Comparison of ENCODE assay signal across 8 cellular contexts in the genomic region with DNA sequence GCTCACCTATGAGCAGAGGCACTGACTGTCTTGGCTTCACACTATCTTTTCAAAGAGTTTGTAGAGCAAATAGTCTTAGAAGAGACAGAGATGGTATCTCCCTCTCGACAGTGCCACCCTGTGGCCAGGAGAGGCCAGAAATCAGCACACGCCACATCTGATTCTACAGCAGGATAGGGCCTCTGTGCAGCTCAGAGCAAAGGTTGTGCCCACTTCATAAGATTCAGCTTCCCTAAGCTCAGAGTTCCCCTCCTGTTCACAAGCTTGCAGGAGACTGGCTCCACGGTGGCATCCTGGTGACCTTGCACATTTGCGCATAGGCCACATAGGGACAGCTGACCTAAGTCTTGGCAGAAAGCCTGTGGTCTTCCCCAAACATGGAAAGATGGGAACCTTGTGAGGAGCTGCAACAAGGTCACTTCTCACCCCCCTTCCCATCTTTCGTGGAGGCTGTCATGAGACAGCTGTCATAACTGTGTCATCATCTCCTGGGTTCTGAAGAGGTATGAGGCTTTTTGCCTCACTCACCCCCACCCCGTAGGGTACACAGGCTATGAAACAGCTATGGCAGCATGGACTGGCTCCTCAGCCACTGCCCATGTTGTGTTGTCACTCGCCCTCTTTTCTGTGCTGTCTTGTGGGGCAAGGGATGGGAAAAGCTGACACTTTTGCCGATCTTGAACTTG. TPM values are rescaled to one million over a fixed set of nuclear protein-coding genes. Genes with fewer than 3 reads are reported as not detected.
A peak's percentile ranks its signal among the peaks of the same experiment; 100 is the strongest.
DNase-seq lines count a peak whose midpoint lies in the region; ATAC-seq and TF ChIP-seq lines count a peak whose summit lies in the region.

No MANE protein-coding gene starts in this region.

- H3K4me3 ChIP-seq in choroid plexus epithelial cell (ENCODE audit: low read depth, low read length): no peak overlapping the region
- H3K4me3 ChIP-seq in lower leg skin (ENCODE audit: low read depth, poor library complexity, severe bottlenecking): no peak overlapping the region

- intact Hi-C loops in lower leg skin (cut with DNase I; ENCODE audit: low total_unique reads): loop anchor here (10.0 kb wide), 1 partner anchor 117 kb away; no protein-coding TSS in a partner anchor

- WGBS in lower leg skin, 2 donors: 34 to 35% methylated on average over 8 of the region's 8 CpGs

- TF ChIP-seq CTCF in choroid plexus epithelial cell (conservative IDR thresholded peaks at IDR 0.05; ENCODE audit: low read depth, low read length) (peak; percentile 88), lower leg skin (IDR thresholded peaks at IDR 0.05) (no peak)

- peak; percentile 58 for ATAC-seq in GM18858 (IDR thresholded peaks at IDR 0.05; ENCODE audit: unreplicated experiment)

- DNase-seq in AG08395 (ENCODE audit: low spot score) (peak; percentile 67), NCI-H187 treated with DMSO at 0.1 percent for 48 hours (lab: John Stamatoyannopoulos, UW) (peak; percentile 63), choroid plexus epithelial cell (ENCODE audit: low read depth) (peak; percentile 79), lower leg skin (ENCODE audit: low spot score in 2 of 2) (peak; percentile 54 to 89), NCI-H2107 treated with DMSO at 0.1 percent for 48 hours (lab: John Stamatoyannopoulos, UW; ENCODE audit: unreplicated experiment) (no peak)
- DNase-seq in activated CD4-positive, alpha-beta T cell treated with anti-CD3 and anti-CD28 coated beads for 24 hours (ENCODE audit: low read depth in 2 of 2): peak; percentile 55 to 60
- peak; percentile 23 for DNase-seq in stimulated activated CD8-positive, alpha-beta memory T cell treated with anti-CD3 and anti-CD28 coated beads, Interleukin-12 subunit alpha, Interleukin-12 subunit beta, amount 100 ng/mL, for 24 hours (ENCODE audit: extremely low read depth)

- no peak for TF ChIP-seq POLR2A in lower leg skin (IDR thresholded peaks at IDR 0.05)

RNA-seq across cellular contexts. Expression of a gene that starts 3.0 kb away (rescaled TPM):
- 1 to 10 TPM in 2 of 4 donors, not detected in 2; 1.0 to 1.2 TPM for total RNA-seq in lower leg skin
